Comparison of ENCODE assay signal across 8 cellular contexts in the genomic region with DNA sequence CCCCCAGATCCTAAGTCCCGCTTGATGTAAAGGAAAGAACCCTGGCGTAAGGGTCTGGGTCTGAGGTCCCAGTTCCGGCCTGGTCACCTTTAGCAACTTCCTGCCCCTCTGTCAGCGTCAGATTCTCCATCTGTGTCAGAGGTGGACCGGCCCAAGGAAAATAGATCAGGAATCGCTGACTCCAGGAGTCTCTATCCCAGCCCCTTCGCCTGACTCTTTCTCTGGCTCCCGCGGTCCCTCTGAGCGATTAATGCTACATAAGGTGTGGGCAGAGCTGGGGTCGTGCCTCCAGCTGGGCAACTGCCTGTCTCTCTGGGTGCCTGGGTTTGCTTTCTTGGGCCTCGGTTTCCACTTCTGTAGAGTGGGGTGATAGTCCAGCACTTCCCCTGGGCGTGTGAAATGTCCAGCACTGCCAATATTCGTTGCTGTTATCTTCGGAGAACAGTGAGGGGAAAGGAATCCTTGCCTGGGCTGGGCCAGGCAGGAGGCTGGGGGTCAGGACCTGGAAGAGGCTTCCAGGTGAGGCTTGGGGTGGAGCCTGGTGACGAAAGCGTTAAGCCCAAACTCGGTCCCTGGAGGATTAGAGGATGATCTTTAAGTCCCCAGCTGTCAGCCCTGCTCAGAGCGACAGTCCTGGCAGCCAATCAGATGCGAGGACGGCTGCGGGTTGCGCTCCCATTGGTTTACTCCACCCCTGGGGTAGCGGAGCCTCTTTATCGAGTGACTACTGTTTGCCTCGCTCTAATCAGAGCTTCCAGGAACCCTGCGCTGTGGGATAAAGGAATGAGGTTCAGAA. TPM values are rescaled to one million over a fixed set of nuclear protein-coding genes. Genes with fewer than 3 reads are reported as not detected.
DNase-seq lines count a peak whose midpoint lies in the region; ATAC-seq, FAIRE-seq and TF ChIP-seq lines count a peak whose summit lies in the region.

No MANE protein-coding gene starts in this region.

- no peak overlapping the region for H3K27ac ChIP-seq in mesendoderm (ENCODE audit: low read depth, low read length)

- peak overlapping the region; percentile 58 for H2AK5ac ChIP-seq in mesendoderm (ENCODE audit: low read length)

- H3K79me2 ChIP-seq in mesendoderm (ENCODE audit: control insufficient read depth, insufficient read depth, low read length) = no peaks in the 10 kb centered on the region

- DNase-seq in AG09309 (ENCODE audit: low read depth) (peak; percentile 83), HTR-8/SVneo (ENCODE audit: insufficient read length, low spot score) (peak; percentile 95), NOMO-1 (lab: John Stamatoyannopoulos, UW; ENCODE audit: unreplicated experiment in 2 of 2) (peak; percentile 76 to 85), mesendoderm (peak; percentile 99)
- DNase-seq in activated CD8-positive, alpha-beta memory T cell treated with anti-CD3 and anti-CD28 coated beads, Interleukin-2, amount 10 ng/mL, durations not matched to agents 7 days and 5 days = peak; percentile 96
- DNase-seq in stimulated activated CD8-positive, alpha-beta memory T cell treated with anti-CD3 and anti-CD28 coated beads, Interleukin-12 subunit alpha, Interleukin-12 subunit beta, amount 100 ng/mL, for 1 hour (ENCODE audit: low read depth) = peak; percentile 81

- no peaks in the 10 kb centered on the region for H3K27me3 Mint-ChIP-seq in activated CD8-positive, alpha-beta memory T cell treated with anti-CD3 and anti-CD28 coated beads, Interleukin-2, amount 10 ng/mL, durations not matched to agents 7 days and 5 days

- H3K4me3 Mint-ChIP-seq in activated CD8-positive, alpha-beta memory T cell treated with anti-CD3 and anti-CD28 coated beads, Interleukin-2, amount 10 ng/mL, durations not matched to agents 7 days and 5 days = peak overlapping the region; percentile 93

- H3K36me3 ChIP-seq in endocrine pancreas (ENCODE audit: control insufficient read depth, insufficient read depth, low read length) (no peaks in the 10 kb centered on the region), mesendoderm (ENCODE audit: control insufficient read depth, insufficient read depth, low read length) (peaks cover 2% of the 10 kb centered on the region)

- no CpG with 5 or more reads among the region's 27 CpGs for WGBS in mesendoderm (ENCODE audit: extremely low coverage, insufficient coverage, low lambda C conversion rate)

- H3K4me1 Mint-ChIP-seq in activated CD8-positive, alpha-beta memory T cell treated with anti-CD3 and anti-CD28 coated beads, Interleukin-2, amount 10 ng/mL, durations not matched to agents 7 days and 5 days = peaks cover 49% of the 10 kb centered on the region

- no peak overlapping the region for H2BK120ac ChIP-seq in mesendoderm (ENCODE audit: low read depth, low read length)

- peak overlapping the region; percentile 83 for H3K27ac Mint-ChIP-seq in activated CD8-positive, alpha-beta memory T cell treated with anti-CD3 and anti-CD28 coated beads, Interleukin-2, amount 10 ng/mL, durations not matched to agents 7 days and 5 days

- peak overlapping the region; percentile 75 for H3K56ac ChIP-seq in mesendoderm (ENCODE audit: low read length)

- TF ChIP-seq CTCF in AG09309 (IDR thresholded peaks at IDR 0.05; ENCODE audit: control insufficient read depth, insufficient read depth, low read depth, low read length, missing control alignments) = no peak

- H4K5ac ChIP-seq in mesendoderm (ENCODE audit: low read length) = no peak overlapping the region

- ATAC-seq in GM19324 (IDR thresholded peaks at IDR 0.05; ENCODE audit: low FRiP score, unreplicated experiment) = peak; percentile 35
- ATAC-seq in activated CD8-positive, alpha-beta memory T cell treated with anti-CD3 and anti-CD28 coated beads, Interleukin-2, amount 10 ng/mL, durations not matched to agents 7 days and 5 days = peak; percentile 67

- H3K9ac ChIP-seq in endocrine pancreas (ENCODE audit: control insufficient read depth, insufficient read depth, low read length) (peak overlapping the region; percentile 94), mesendoderm (ENCODE audit: low read length) (peak overlapping the region; percentile 76)

- no peaks in the 10 kb centered on the region for H3K79me1 ChIP-seq in mesendoderm (ENCODE audit: low read length)

- H3K18ac ChIP-seq in mesendoderm (ENCODE audit: low read length) = no peak overlapping the region

- no peak overlapping the region for H4K8ac ChIP-seq in mesendoderm (ENCODE audit: low read depth, low read length)

- H2BK15ac ChIP-seq in mesendoderm (replicated peaks; ENCODE audit: low read depth) = no peak overlapping the region

- CTCF ChIA-PET in activated CD8-positive, alpha-beta memory T cell treated with anti-CD3 and anti-CD28 coated beads, Interleukin-2, amount 10 ng/mL, durations not matched to agents 7 days and 5 days (lab: Charles Lee) = interaction anchor here (0.8 to 8.5 kb wide), 13 partner anchors 10 to 226 kb away, joined by 3 to 76 read pairs (median 5); partner anchors contain the start of genes ARHGAP45, CNN2, RNU6-2 and TMEM259

- H3K9me3 ChIP-seq in endocrine pancreas (ENCODE audit: control insufficient read depth, low read length) = no peaks in the 10 kb centered on the region

- no peak overlapping the region for H3K4ac ChIP-seq in mesendoderm (ENCODE audit: low read depth, low read length)

- H3K27me3 ChIP-seq in endocrine pancreas (ENCODE audit: control insufficient read depth, insufficient read depth, low read length) = no peaks in the 10 kb centered on the region
- H3K27me3 ChIP-seq in mesendoderm (ENCODE audit: insufficient read depth, low read length, poor library complexity) = no peaks in the 10 kb centered on the region

- H3K36me3 Mint-ChIP-seq in activated CD8-positive, alpha-beta memory T cell treated with anti-CD3 and anti-CD28 coated beads, Interleukin-2, amount 10 ng/mL, durations not matched to agents 7 days and 5 days = peaks cover 25% of the 10 kb centered on the region

- H3K4me2 ChIP-seq in mesendoderm (ENCODE audit: low read length) = peak overlapping the region; percentile 47

- H3K9me3 Mint-ChIP-seq in activated CD8-positive, alpha-beta memory T cell treated with anti-CD3 and anti-CD28 coated beads, Interleukin-2, amount 10 ng/mL, durations not matched to agents 7 days and 5 days (ENCODE audit: low read depth) = no peaks in the 10 kb centered on the region

- no peaks in the 10 kb centered on the region for H3K4me1 ChIP-seq in endocrine pancreas (ENCODE audit: control insufficient read depth, insufficient read depth, low read length)
- peaks cover 4% of the 10 kb centered on the region for H3K4me1 ChIP-seq in mesendoderm (ENCODE audit: control insufficient read depth, low read depth, low read length)

- no peak overlapping the region for H3K23ac ChIP-seq in mesendoderm (ENCODE audit: low read length)

- H2BK5ac ChIP-seq in mesendoderm (ENCODE audit: low read length) = no peak overlapping the region

- H3K4me3 ChIP-seq in AG09309 (ENCODE audit: control insufficient read depth, low read depth, low read length) (peak overlapping the region; percentile 54), endocrine pancreas (ENCODE audit: control insufficient read depth, insufficient read depth, low read length) (peak overlapping the region; percentile 66), mesendoderm (ENCODE audit: low read length) (peak overlapping the region; percentile 59)

- FAIRE-seq in HTR-8/SVneo (lab: Jason Lieb, UNC) = no peak

RNA-seq across cellular contexts. Expression of gene ABCA7, which starts 0.8 kb away (rescaled TPM):
- total RNA-seq in activated CD8-positive, alpha-beta memory T cell treated with anti-CD3 and anti-CD28 coated beads, Interleukin-2, amount 10 ng/mL, durations not matched to agents 7 days and 5 days = 10 to 100 TPM; 62.7 to 72.9 TPM
- polyA plus RNA-seq in mesendoderm (2013, experiment 1 of 2) = 3.9 TPM
- polyA plus RNA-seq in mesendoderm (2013, experiment 2 of 2) = 4.4 TPM

RNA-seq across cellular contexts. Expression of gene CNN2, which starts 14.3 kb away (rescaled TPM):
- 100 to 1,000 TPM; 295 to 296 TPM for total RNA-seq in activated CD8-positive, alpha-beta memory T cell treated with anti-CD3 and anti-CD28 coated beads, Interleukin-2, amount 10 ng/mL, durations not matched to agents 7 days and 5 days
- 595 TPM for polyA plus RNA-seq in mesendoderm (2013, experiment 1 of 2)
- polyA plus RNA-seq in mesendoderm (2013, experiment 2 of 2) = 606 TPM

RNA-seq across cellular contexts. Expression of gene RNU6-2, which starts 19.4 kb away (rescaled TPM):
- total RNA-seq in activated CD8-positive, alpha-beta memory T cell treated with anti-CD3 and anti-CD28 coated beads, Interleukin-2, amount 10 ng/mL, durations not matched to agents 7 days and 5 days = not detected
- polyA plus RNA-seq in mesendoderm (2013, experiment 1 of 2) = not detected
- not detected for polyA plus RNA-seq in mesendoderm (2013, experiment 2 of 2)

RNA-seq across cellular contexts. Expression of gene TMEM259, which starts 19.8 kb away (rescaled TPM):
- total RNA-seq in activated CD8-positive, alpha-beta memory T cell treated with anti-CD3 and anti-CD28 coated beads, Interleukin-2, amount 10 ng/mL, durations not matched to agents 7 days and 5 days = 100 to 1,000 TPM; 172 to 212 TPM
- 82.5 TPM for polyA plus RNA-seq in mesendoderm (2013, experiment 1 of 2)
- 81.3 TPM for polyA plus RNA-seq in mesendoderm (2013, experiment 2 of 2)

RNA-seq across cellular contexts. Expression of gene ARHGAP45, which starts 26.3 kb away (rescaled TPM):
- total RNA-seq in activated CD8-positive, alpha-beta memory T cell treated with anti-CD3 and anti-CD28 coated beads, Interleukin-2, amount 10 ng/mL, durations not matched to agents 7 days and 5 days = 100 to 1,000 TPM; 361 to 481 TPM
- 7.9 TPM for polyA plus RNA-seq in mesendoderm (2013, experiment 1 of 2)
- 8.0 TPM for polyA plus RNA-seq in mesendoderm (2013, experiment 2 of 2)
